Comparison of ENCODE assay signal across 8 cellular contexts in the genomic region with DNA sequence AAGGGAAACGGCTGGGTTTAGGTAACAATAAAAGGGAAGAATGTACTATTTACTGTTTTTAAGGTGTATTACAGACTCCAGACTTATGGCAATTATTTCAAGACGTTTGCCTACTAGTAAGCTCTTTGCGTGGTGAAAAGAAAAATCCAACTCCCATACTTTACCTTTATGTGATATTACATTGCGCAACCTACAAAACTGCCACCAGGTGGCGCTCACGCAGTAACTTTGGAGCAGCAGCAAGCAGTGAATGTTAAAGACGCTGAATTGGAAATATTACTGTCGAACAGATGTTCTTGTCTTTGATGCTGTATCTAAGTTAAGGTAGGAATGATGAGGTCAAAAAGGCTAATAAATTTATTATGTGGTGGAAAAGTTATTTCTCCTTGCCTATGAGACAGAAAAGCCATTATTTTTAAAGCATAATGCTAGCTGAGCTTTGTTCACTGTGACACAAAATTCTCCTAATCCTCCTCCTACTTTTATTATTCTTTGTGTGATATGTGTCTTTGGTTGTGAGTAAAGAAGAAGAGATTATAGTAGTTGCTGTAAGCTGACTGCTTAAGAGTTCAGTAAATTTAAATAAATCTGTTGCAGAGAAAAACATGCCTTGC.
DNase-seq lines count a peak whose midpoint lies in the region; ATAC-seq and TF ChIP-seq lines count a peak whose summit lies in the region.

No MANE protein-coding gene starts in this region.

- WGBS in esophagus squamous epithelium, 2 donors: 6 to 7% methylated on average over 8 of the region's 8 CpGs

- peak; percentile 99 for TF ChIP-seq RAD21 in neural cell (conservative IDR thresholded peaks at IDR 0.05)

- H3K4me2 ChIP-seq in neural cell (ENCODE audit: low read length): no peak overlapping the region

- H3K4me3 ChIP-seq in esophagus squamous epithelium (no peak overlapping the region), neural cell (ENCODE audit: low read length) (no peak overlapping the region)

- TF ChIP-seq CTCF in esophagus squamous epithelium (IDR thresholded peaks at IDR 0.05) (peak; percentile 52 to 85 (median 78)), neural cell (IDR thresholded peaks at IDR 0.05; ENCODE audit: poor library complexity, severe bottlenecking) (peak; percentile 94)

- H3F3A ChIP-seq in neural cell (ENCODE audit: insufficient read depth, low read length, poor library complexity, severe bottlenecking): no peaks in the 10 kb centered on the region

- peaks cover 6% of the 10 kb centered on the region for H3K27me3 Mint-ChIP-seq in stimulated activated naive CD8-positive, alpha-beta T cell treated with anti-CD3 and anti-CD28 coated beads, Interleukin-15, amount 100 ng/mL, for 72 hours

- no peaks in the 10 kb centered on the region for H4K20me1 ChIP-seq in neural cell (ENCODE audit: insufficient read depth)

- H3K36me3 ChIP-seq in esophagus squamous epithelium (no peaks in the 10 kb centered on the region), neural cell (ENCODE audit: insufficient read depth, low read length) (no peaks in the 10 kb centered on the region)

- no peak overlapping the region for H3K9ac ChIP-seq in neural cell (ENCODE audit: low read length)

- ATAC-seq in GM19452 (IDR thresholded peaks at IDR 0.05; ENCODE audit: unreplicated experiment) (peak; percentile 86), HG03460 (IDR thresholded peaks at IDR 0.05; ENCODE audit: unreplicated experiment) (peak; percentile 92)
- peak; percentile 54 for ATAC-seq in stimulated activated naive CD8-positive, alpha-beta T cell treated with anti-CD3 and anti-CD28 coated beads, Interleukin-15, amount 100 ng/mL, for 72 hours

- no peaks in the 10 kb centered on the region for H3K9me2 ChIP-seq in neural cell (ENCODE audit: insufficient read depth, low read length)

- H2AFZ ChIP-seq in neural cell (ENCODE audit: low read depth, low read length): no peak overlapping the region

- H3K4me3 Mint-ChIP-seq in stimulated activated naive CD8-positive, alpha-beta T cell treated with anti-CD3 and anti-CD28 coated beads, Interleukin-15, amount 100 ng/mL, for 72 hours: no peak overlapping the region

- no peak for TF ChIP-seq EP300 in neural cell (conservative IDR thresholded peaks at IDR 0.05; ENCODE audit: poor library complexity, severe bottlenecking)

- H3K9me3 Mint-ChIP-seq in stimulated activated naive CD8-positive, alpha-beta T cell treated with anti-CD3 and anti-CD28 coated beads, Interleukin-15, amount 100 ng/mL, for 72 hours: peaks cover 0 to 7% of the 10 kb centered on the region in 2 donors

- no peak overlapping the region for H3K27ac Mint-ChIP-seq in stimulated activated naive CD8-positive, alpha-beta T cell treated with anti-CD3 and anti-CD28 coated beads, Interleukin-15, amount 100 ng/mL, for 72 hours

- intact Hi-C loops in esophagus squamous epithelium (cut with DNase I): loop anchor here (10.0 kb wide), 1 partner anchor 391 kb away; no protein-coding TSS in a partner anchor

- no peaks in the 10 kb centered on the region for H3K4me1 ChIP-seq in esophagus squamous epithelium

- TF ChIP-seq POLR2A in esophagus squamous epithelium (IDR thresholded peaks at IDR 0.05): no peak

- no peaks in the 10 kb centered on the region for H3K79me2 ChIP-seq in neural cell (replicated peaks; ENCODE audit: insufficient read depth, low read length)

- H3K9me3 ChIP-seq in esophagus squamous epithelium (no peaks in the 10 kb centered on the region), neural cell (ENCODE audit: low read length) (no peaks in the 10 kb centered on the region)

- peak; percentile 75 for DNase-seq in DMS153 (lab: John Stamatoyannopoulos, UW)
- DNase-seq in NOMO-1 treated with DMSO at 0.1 percent for 48 hours (lab: John Stamatoyannopoulos, UW; ENCODE audit: unreplicated experiment): peak; percentile 13
- DNase-seq in activated T-cell treated with anti-CD3 and anti-CD28 coated beads for 24 hours (ENCODE audit: low read depth): peak; percentile 41
- no peak for DNase-seq in esophagus squamous epithelium (lab: John Stamatoyannopoulos, UW)
- DNase-seq in stimulated activated naive CD8-positive, alpha-beta T cell treated with anti-CD3 and anti-CD28 coated beads, Interleukin-15, amount 100 ng/mL, for 72 hours: peak; percentile 46 to 48

- H3K27ac ChIP-seq in esophagus squamous epithelium (no peak overlapping the region), neural cell (ENCODE audit: low read length) (no peak overlapping the region)

- H3K27me3 ChIP-seq in esophagus squamous epithelium (peaks cover 0 to 26% (median 0%) of the 10 kb centered on the region in 4 donors), neural cell (ENCODE audit: insufficient read depth, low read depth, low read length) (no peaks in the 10 kb centered on the region)

- no peaks in the 10 kb centered on the region for H3K4me1 Mint-ChIP-seq in stimulated activated naive CD8-positive, alpha-beta T cell treated with anti-CD3 and anti-CD28 coated beads, Interleukin-15, amount 100 ng/mL, for 72 hours

TF ChIP-seq in neural cell, 6 proteins besides CTCF, POLR2A, EP300 and RAD21:
- TF ChIP-seq SMC3 (conservative IDR thresholded peaks at IDR 0.05; ENCODE audit: poor library complexity) (peak; percentile 99), POLR2AphosphoS5 (IDR thresholded peaks at IDR 0.05) (no peak)
